Comparison of ENCODE assay signal across 9 cellular contexts in genomic region chr11:20156876-20157613, GRCh38. TPM values are rescaled to one million over a fixed set of nuclear protein-coding genes. Genes with fewer than 3 reads are reported as not detected.
A peak's percentile ranks its signal among the peaks of the same experiment; 100 is the strongest.
DNase-seq lines count a peak whose midpoint lies in the region; ATAC-seq lines count a peak whose summit lies in the region.
"Had no signal": no experiment of that assay in that cellular context is flagged by ENCODE, and none has a peak within 500 bp of the region (broad histone marks: within the 10 kb centered on the region; RNA-seq: fewer than 3 reads in every experiment).

No MANE protein-coding gene starts in this region.

- no peak overlapping the region for H3K9ac ChIP-seq in BLaER1
- no peak overlapping the region for H3K9ac ChIP-seq in HUES64 (ENCODE audit: low read depth, low read length)
- H3K9ac ChIP-seq in mesenchymal stem cell (ENCODE audit: low read length): no peak overlapping the region

- H2AK5ac ChIP-seq in mesenchymal stem cell (ENCODE audit: low read length, severe bottlenecking): no peak overlapping the region

- peaks cover 69% of the 10 kb centered on the region for H3K27me3 ChIP-seq in BLaER1
- peaks cover 92% of the 10 kb centered on the region for H3K27me3 ChIP-seq in HUES64 (ENCODE audit: insufficient read depth, low read length)
- H3K27me3 ChIP-seq in mesenchymal stem cell (ENCODE audit: control insufficient read depth in 1 of 2, insufficient read depth in 1 of 2, low read length in 2 of 2): peaks cover 74 to 84% of the 10 kb centered on the region in 2 experiments

- H3K27ac ChIP-seq in BLaER1 (no peak overlapping the region), HUES64 (ENCODE audit: low read depth, low read length) (no peak overlapping the region), mesenchymal stem cell (ENCODE audit: low read length, poor library complexity, severe bottlenecking) (no peak overlapping the region)

- no peaks in the 10 kb centered on the region for H3K79me1 ChIP-seq in mesenchymal stem cell (replicated peaks; ENCODE audit: low read length, poor library complexity, severe bottlenecking)

- no peak overlapping the region for H2BK5ac ChIP-seq in mesenchymal stem cell (ENCODE audit: low read depth, low read length, poor library complexity, severe bottlenecking)

- no peak overlapping the region for H2AFZ ChIP-seq in mesenchymal stem cell (ENCODE audit: low read depth, low read length)

- no peak overlapping the region for H3K23ac ChIP-seq in mesenchymal stem cell (ENCODE audit: low read length in 2 of 2)

- H3K4me2 ChIP-seq in BLaER1 (peak overlapping the region; percentile 59), mesenchymal stem cell (ENCODE audit: low read length, poor library complexity, severe bottlenecking) (peak overlapping the region; percentile 68)

- no peak overlapping the region for H4K8ac ChIP-seq in mesenchymal stem cell (ENCODE audit: low read length)

- peak; percentile 62 for DNase-seq in activated naive CD4-positive, alpha-beta T cell treated with anti-CD3 and anti-CD28 coated beads for 36 hours
- no peak for DNase-seq in mesenchymal stem cell
- DNase-seq in A172 (ENCODE audit: low spot score): no peak
- DNase-seq in NCI-H82 treated with DMSO at 0.1 percent for 48 hours (lab: John Stamatoyannopoulos, UW; ENCODE audit: unreplicated experiment): no peak
- DNase-seq: DND-41 had no signal

- H3K9me3 ChIP-seq in BLaER1 (peaks cover 37% of the 10 kb centered on the region), HUES64 (ENCODE audit: insufficient read depth, low read depth, low read length) (no peaks in the 10 kb centered on the region), mesenchymal stem cell (ENCODE audit: control insufficient read depth, low read length) (peaks cover 5% of the 10 kb centered on the region)

- H3K4me1 Mint-ChIP-seq in activated naive CD4-positive, alpha-beta T cell treated with anti-CD3 and anti-CD28 coated beads for 36 hours (ENCODE audit: low read depth): peaks cover 34% of the 10 kb centered on the region

- H2BK15ac ChIP-seq in mesenchymal stem cell (ENCODE audit: low read depth, poor library complexity, severe bottlenecking): no peak overlapping the region

- H3K4me3 ChIP-seq in BLaER1 (peak overlapping the region; percentile 43; the same call in 1 of the 2 replicates), HUES64 (ENCODE audit: low read length) (peak overlapping the region; percentile 58), mesenchymal stem cell (ENCODE audit: insufficient read depth in 1 of 2, low read depth in 1 of 2, low read length in 2 of 2) (no peak overlapping the region)

- ATAC-seq in GM21619 (IDR thresholded peaks at IDR 0.05; ENCODE audit: unreplicated experiment): no peak
- ATAC-seq in HG03354 (IDR thresholded peaks at IDR 0.05; ENCODE audit: poor library complexity, severe bottlenecking, unreplicated experiment): no peak

- no peak overlapping the region for H3K18ac ChIP-seq in mesenchymal stem cell (ENCODE audit: low read depth in 1 of 2, low read length in 2 of 2)

- CTCF ChIA-PET in activated naive CD4-positive, alpha-beta T cell treated with anti-CD3 and anti-CD28 coated beads for 36 hours (lab: Charles Lee): interaction anchor here (1.2 kb wide), 1 partner anchor 25 kb away, joined by 3 read pairs; no protein-coding TSS in a partner anchor

- intact Hi-C loops in activated naive CD4-positive, alpha-beta T cell treated with anti-CD3 and anti-CD28 coated beads for 36 hours (cut with micrococcal nuclease): loop anchor here (1.0 to 10.0 kb wide), 6 partner anchors 24 to 916 kb away; partner anchors contain the start of genes E2F8, NAV2, NELL1 and PRMT3

- no peak overlapping the region for H3K27ac Mint-ChIP-seq in activated naive CD4-positive, alpha-beta T cell treated with anti-CD3 and anti-CD28 coated beads for 36 hours

- no peaks in the 10 kb centered on the region for H3K36me3 ChIP-seq in BLaER1
- no peaks in the 10 kb centered on the region for H3K36me3 ChIP-seq in HUES64 (ENCODE audit: insufficient read depth, low read length)
- peaks cover 0 to 3% of the 10 kb centered on the region in 2 experiments for H3K36me3 ChIP-seq in mesenchymal stem cell (ENCODE audit: control insufficient read depth in 1 of 2, insufficient read depth in 2 of 2, low read depth in 1 of 2, low read length in 2 of 2)

- WGBS in HUES64: under 1% methylated on average over 44 of the region's 45 CpGs
- 3% methylated on average over 43 of the region's 45 CpGs for WGBS in mesenchymal stem cell

- H3K36me3 Mint-ChIP-seq in activated naive CD4-positive, alpha-beta T cell treated with anti-CD3 and anti-CD28 coated beads for 36 hours (ENCODE audit: low read depth): no peaks in the 10 kb centered on the region

- H3K4me1 ChIP-seq in BLaER1 (peaks cover 7% of the 10 kb centered on the region; the same call in 1 of the 2 replicates), HUES64 (ENCODE audit: insufficient read depth, low read length) (peaks cover 51% of the 10 kb centered on the region), mesenchymal stem cell (ENCODE audit: control insufficient read depth, insufficient read depth, low read depth, low read length) (peaks cover 13% of the 10 kb centered on the region)

- H2BK12ac ChIP-seq in mesenchymal stem cell (ENCODE audit: low read length in 2 of 2): no peak overlapping the region

- H3K4ac ChIP-seq in mesenchymal stem cell (ENCODE audit: low read depth in 1 of 2, low read length in 2 of 2): no peak overlapping the region

- H4K20me1 ChIP-seq in BLaER1: peaks cover 13% of the 10 kb centered on the region; the same call in 1 of the 2 replicates

- no peaks in the 10 kb centered on the region for H3K9me3 Mint-ChIP-seq in activated naive CD4-positive, alpha-beta T cell treated with anti-CD3 and anti-CD28 coated beads for 36 hours

- H3K27me3 Mint-ChIP-seq in activated naive CD4-positive, alpha-beta T cell treated with anti-CD3 and anti-CD28 coated beads for 36 hours (ENCODE audit: low read depth): peaks cover 56% of the 10 kb centered on the region

- H2BK120ac ChIP-seq in mesenchymal stem cell (ENCODE audit: low read depth, low read length): no peak overlapping the region

- peak overlapping the region; percentile 70 for H3K4me3 Mint-ChIP-seq in activated naive CD4-positive, alpha-beta T cell treated with anti-CD3 and anti-CD28 coated beads for 36 hours

- no peak overlapping the region for H4K91ac ChIP-seq in mesenchymal stem cell (ENCODE audit: low read length)

- H3K14ac ChIP-seq in mesenchymal stem cell (ENCODE audit: low read length in 2 of 2): no peak overlapping the region

RNA-seq across cellular contexts. Expression of gene DBX1, which starts 3.2 kb away (rescaled TPM):
- polyA plus RNA-seq in HUES64 (2013, experiment 1 of 2): 0.60 TPM
- 1.2 TPM for polyA plus RNA-seq in HUES64 (2013, experiment 2 of 2)
- total RNA-seq in activated naive CD4-positive, alpha-beta T cell treated with anti-CD3 and anti-CD28 coated beads for 36 hours: not detected
- not detected for polyA plus RNA-seq in mesenchymal stem cell (2013, experiment 1 of 2)
- polyA plus RNA-seq in mesenchymal stem cell (2013, experiment 2 of 2): not detected
- not detected in 2 replicates for total RNA-seq in A172 (2014; rRNA removed; shearing (Covaris generic))

Comparison
In these comparisons a context has a peak if more than half of its experiments do, and no peak if none do; other contexts are left out.
1. H3K4me3 ChIP-seq: peak in BLaER1 (single experiment) and HUES64 (single experiment); none in mesenchymal stem cell (0 of 2).